Comparison of ENCODE assay signal across 31 cellular contexts in genomic region chr19:51796195-51796679, GRCh38. TPM values are rescaled to one million over a fixed set of nuclear protein-coding genes. Genes with fewer than 3 reads are reported as not detected.
DNase-seq lines count a peak whose midpoint lies in the region; ATAC-seq and TF ChIP-seq lines count a peak whose summit lies in the region.
"Had no signal": no experiment of that assay in that cellular context is flagged by ENCODE, and none has a peak within 500 bp of the region (broad histone marks: within the 10 kb centered on the region; RNA-seq: fewer than 3 reads in every experiment).

No MANE protein-coding gene starts in this region.

- ATAC-seq in left lung (peak; percentile 46), HG03442 (IDR thresholded peaks at IDR 0.05; ENCODE audit: unreplicated experiment) (no peak), GM19452 (IDR thresholded peaks at IDR 0.05; ENCODE audit: unreplicated experiment) (no peak)
- ATAC-seq: activated T-helper 17 cell treated with anti-CD3 and anti-CD28 coated beads, Interleukin-2, amount 50 U/mL, for 72 hours; GM12878; PC-3; stimulated activated naive CD8-positive, alpha-beta T cell treated with anti-CD3 and anti-CD28 coated beads, Interleukin-15, Interleukin-2, amounts not matched to agents 100 U/mL and 50 U/mL, for 24 hours had no signal

- no peaks in the 10 kb centered on the region for H4K20me1 ChIP-seq in mammary epithelial cell (ENCODE audit: insufficient read depth, low read length)

- dilution Hi-C loops in mammary epithelial cell (cut with HindIII; ENCODE audit: low sequenced_read_pairs): no loop called here

- BruUV-seq in mammary epithelial cell (replicated peaks; lab: Mats Ljungman, UMichigan): no TSS peak

- intact Hi-C loops in breast epithelium (cut with DNase I; ENCODE audit: low total_unique reads) (no loop called here), mammary epithelial cell (cut with micrococcal nuclease) (no loop called here), left lung (cut with DNase I) (no loop called here)

- peaks cover 7% of the 10 kb centered on the region for H3K27me3 Mint-ChIP-seq in activated T-cell treated with anti-CD3 and anti-CD28 coated beads, Interleukin-2, amount 50 U/mL, for 24 hours

- H3K27ac ChIP-seq in breast epithelium (no peak overlapping the region), mammary epithelial cell (ENCODE audit: insufficient read depth, low read depth, low read length) (no peak overlapping the region), VCaP (peak overlapping the region; percentile 44; the same call in 1 of the 2 replicates), left lung (peak overlapping the region; percentile 84 to 87), suprapubic skin (no peak overlapping the region)

- H3K36me3 ChIP-seq in breast epithelium: no peaks in the 10 kb centered on the region
- no peaks in the 10 kb centered on the region for H3K36me3 ChIP-seq in mammary epithelial cell (ENCODE audit: insufficient read depth, low read length)
- no peaks in the 10 kb centered on the region for H3K36me3 ChIP-seq in left lung
- H3K36me3 ChIP-seq in suprapubic skin: no peaks in the 10 kb centered on the region
- H3K36me3 ChIP-seq: tibial nerve had no signal

- no peaks in the 10 kb centered on the region for H3K27me3 ChIP-seq in breast epithelium
- no peaks in the 10 kb centered on the region for H3K27me3 ChIP-seq in mammary epithelial cell (ENCODE audit: insufficient read depth, low read length)
- no peaks in the 10 kb centered on the region for H3K27me3 ChIP-seq in left lung
- no peaks in the 10 kb centered on the region for H3K27me3 ChIP-seq in suprapubic skin
- H3K27me3 ChIP-seq: tibial nerve had no signal

- no peaks in the 10 kb centered on the region for H3K4me1 Mint-ChIP-seq in activated T-cell treated with anti-CD3 and anti-CD28 coated beads, Interleukin-2, amount 50 U/mL, for 24 hours (ENCODE audit: low read depth)
- H3K4me1 Mint-ChIP-seq: activated naive CD8-positive, alpha-beta T cell treated with anti-CD3 and anti-CD28 coated beads, Interleukin-2, amount 10 ng/mL, durations not matched to agents 7 days and 5 days; activated T-helper 17 cell treated with anti-CD3 and anti-CD28 coated beads, Interleukin-2, amount 50 U/mL, for 72 hours; endodermal cell had no signal

- no peak overlapping the region for H3K9ac ChIP-seq in mammary epithelial cell (ENCODE audit: insufficient read depth, low read length)

- in situ Hi-C loops in mammary epithelial cell (cut with MboI; ENCODE audit: low sequenced_read_pairs in 2 of 2): loop anchor here in 1 of 2 donors (25.0 kb wide), 1 partner anchor 334 kb away; the partner anchor contains the start of gene SIGLEC8

- WGBS in mammary epithelial cell (ENCODE audit: low coverage, missing lambda C conversion rate): 80% methylated on average over 8 of the region's 8 CpGs
- WGBS in suprapubic skin: 88% methylated on average over 8 of the region's 8 CpGs

- no peaks in the 10 kb centered on the region for H3K36me3 Mint-ChIP-seq in activated T-cell treated with anti-CD3 and anti-CD28 coated beads, Interleukin-2, amount 50 U/mL, for 24 hours (ENCODE audit: low read depth)
- H3K36me3 Mint-ChIP-seq: activated naive CD8-positive, alpha-beta T cell treated with anti-CD3 and anti-CD28 coated beads, Interleukin-2, amount 10 ng/mL, durations not matched to agents 7 days and 5 days; brain had no signal

- H3K79me2 ChIP-seq in mammary epithelial cell (ENCODE audit: insufficient read depth, low read length): no peaks in the 10 kb centered on the region

- no peaks in the 10 kb centered on the region for H3K9me3 ChIP-seq in breast epithelium
- H3K9me3 ChIP-seq in mammary epithelial cell (replicated peaks; ENCODE audit: insufficient read depth, low read length): peaks cover 3% of the 10 kb centered on the region
- H3K9me3 ChIP-seq in left lung: no peaks in the 10 kb centered on the region
- H3K9me3 ChIP-seq in suprapubic skin: no peaks in the 10 kb centered on the region
- H3K9me3 ChIP-seq: tibial nerve had no signal

- no peak overlapping the region for H3K27ac Mint-ChIP-seq in activated T-cell treated with anti-CD3 and anti-CD28 coated beads, Interleukin-2, amount 50 U/mL, for 24 hours
- H3K27ac Mint-ChIP-seq: activated naive CD8-positive, alpha-beta T cell treated with anti-CD3 and anti-CD28 coated beads, Interleukin-2, amount 10 ng/mL, durations not matched to agents 7 days and 5 days; activated T-helper 17 cell treated with anti-CD3 and anti-CD28 coated beads, Interleukin-2, amount 50 U/mL, for 72 hours; brain; endodermal cell had no signal

- TF ChIP-seq POLR2A in breast epithelium (IDR thresholded peaks at IDR 0.05) (no peak), suprapubic skin (IDR thresholded peaks at IDR 0.05) (no peak)

- TF ChIP-seq CTCF in breast epithelium (IDR thresholded peaks at IDR 0.05) (no peak), mammary epithelial cell (conservative IDR thresholded peaks at IDR 0.05 in 1 of 2, IDR thresholded peaks at IDR 0.05 in 1 of 2; ENCODE audit: extremely low read depth in 1 of 2, insufficient read depth in 1 of 2, low read depth in 1 of 2, low read length in 2 of 2) (no peak), VCaP (conservative IDR thresholded peaks at IDR 0.05) (no peak), left lung (IDR thresholded peaks at IDR 0.05) (no peak), suprapubic skin (IDR thresholded peaks at IDR 0.05) (no peak)

- H3K4me1 ChIP-seq in breast epithelium (no peaks in the 10 kb centered on the region), mammary epithelial cell (ENCODE audit: insufficient read depth, low read length) (peaks cover 3% of the 10 kb centered on the region), left lung (peaks cover 14 to 31% of the 10 kb centered on the region in 2 donors), suprapubic skin (peaks cover 27% of the 10 kb centered on the region)

- no peak overlapping the region for H3K4me2 ChIP-seq in mammary epithelial cell (ENCODE audit: insufficient read depth, low read depth, low read length)

- CTCF ChIA-PET in mammary epithelial cell (lab: Charles Lee; ENCODE audit: low non-redundant PET): no interaction called here

- no peak overlapping the region for H2AFZ ChIP-seq in mammary epithelial cell (ENCODE audit: low read depth, low read length)

- peaks cover 7% of the 10 kb centered on the region for H3K9me3 Mint-ChIP-seq in activated T-cell treated with anti-CD3 and anti-CD28 coated beads, Interleukin-2, amount 50 U/mL, for 24 hours

- H3K4me3 ChIP-seq in breast epithelium: peak overlapping the region in 2 of 3 donors; percentile 0 to 29
- H3K4me3 ChIP-seq in mammary epithelial cell (replicated peaks in 1 of 3; ENCODE audit: insufficient read depth in 1 of 3, low read depth in 2 of 3, low read length in 3 of 3): no peak overlapping the region
- H3K4me3 ChIP-seq in left lung: peak overlapping the region in 1 of 2 donors; percentile 33
- H3K4me3 ChIP-seq in suprapubic skin: peak overlapping the region; percentile 26
- H3K4me3 ChIP-seq: GM12878 had no signal

- no peak overlapping the region for H3K4me3 Mint-ChIP-seq in activated T-cell treated with anti-CD3 and anti-CD28 coated beads, Interleukin-2, amount 50 U/mL, for 24 hours
- H3K4me3 Mint-ChIP-seq: activated naive CD8-positive, alpha-beta T cell treated with anti-CD3 and anti-CD28 coated beads, Interleukin-2, amount 10 ng/mL, durations not matched to agents 7 days and 5 days; activated T-helper 17 cell treated with anti-CD3 and anti-CD28 coated beads, Interleukin-2, amount 50 U/mL, for 72 hours; brain; endodermal cell had no signal

- no peak for DNase-seq in breast epithelium (ENCODE audit: low spot score in 2 of 2)
- no peak for DNase-seq in mammary epithelial cell
- peak in 1 of 2 donors; percentile 67 for DNase-seq in left lung
- no peak for DNase-seq in suprapubic skin (ENCODE audit: low spot score in 2 of 2)
- no peak for DNase-seq in activated T-cell treated with anti-CD3 and anti-CD28 coated beads, Interleukin-2, amount 50 U/mL, for 24 hours
- DNase-seq: 8988T; activated CD4-positive, alpha-beta T cell treated with anti-CD3 and anti-CD28 coated beads, Interleukin-2, amount 50 U/mL, for 1 hour; activated naive CD8-positive, alpha-beta T cell treated with anti-CD3 and anti-CD28 coated beads, Interleukin-2, amount 10 ng/mL, durations not matched to agents 7 days and 5 days; AML-193; COR-L47; DND-41; endodermal cell; Karpas-422; midbrain; NCI-H1105; NCI-H2081; PC-3; SIG-M5; stimulated activated CD4-positive, alpha-beta T cell treated with anti-CD3 and anti-CD28 coated beads, Interleukin-4, amount 100 ng/mL, for 1 hour; stimulated activated naive CD8-positive, alpha-beta T cell treated with anti-CD3 and anti-CD28 coated beads, Interleukin-15, Interleukin-2, amounts not matched to agents 100 U/mL and 50 U/mL, for 24 hours had no signal

- no peak for TF ChIP-seq EP300 in suprapubic skin (IDR thresholded peaks at IDR 0.05)

RNA-seq across cellular contexts. Expression of gene FPR3, which starts 1.3 kb away (rescaled TPM):
- total RNA-seq in breast epithelium: 10 to 100 TPM in 2 of 3 donors, 1 to 10 TPM in 1; 3.9 to 20.0 (median 12.0) TPM
- not detected for total RNA-seq in mammary epithelial cell
- polyA plus RNA-seq in mammary epithelial cell: not detected
- not detected for polyA minus RNA-seq in mammary epithelial cell
- total RNA-seq in left lung: 10 to 100 TPM; 28.6 to 75.0 TPM
- 1 to 10 TPM in 3 of 4 donors, under 1 TPM in 1; 0.81 to 2.9 (median 2.1) TPM for total RNA-seq in suprapubic skin
- total RNA-seq: activated T-helper 17 cell treated with anti-CD3 and anti-CD28 coated beads, Interleukin-2, amount 50 U/mL, for 72 hours; endodermal cell; GM12878; HT1080; kidney epithelial cell; T-helper 1 cell treated with Interleukin-12 subunit alpha and Interleukin-12 subunit beta and Interleukin-4 antibody, amounts not matched to agents 30 ng/mL and 1 ng/mL, for 36 hours had no signal
- polyA plus RNA-seq: GM12878, neural cell had no signal

RNA-seq across cellular contexts. Expression of gene FPR2, which starts 35.3 kb away (rescaled TPM):
- total RNA-seq in breast epithelium: under 1 TPM; 0.15 to 0.98 (median 0.32) TPM
- not detected for total RNA-seq in mammary epithelial cell
- 0.08 TPM for polyA plus RNA-seq in mammary epithelial cell
- polyA minus RNA-seq in mammary epithelial cell: not detected
- total RNA-seq in left lung: 10 to 100 TPM in 1 of 2 donors, 1 to 10 TPM in 1; 5.9 to 41.7 TPM
- under 1 TPM in 1 of 4 donors, not detected in 3; 0.34 TPM for total RNA-seq in suprapubic skin
- total RNA-seq: activated naive CD8-positive, alpha-beta T cell treated with anti-CD3 and anti-CD28 coated beads, Interleukin-2, amount 10 ng/mL, durations not matched to agents 7 days and 5 days; activated T-helper 17 cell treated with anti-CD3 and anti-CD28 coated beads, Interleukin-2, amount 50 U/mL, for 72 hours; GM12878; kidney epithelial cell; PC-3; T-helper 1 cell treated with Interleukin-12 subunit alpha and Interleukin-12 subunit beta and Interleukin-4 antibody, amounts not matched to agents 30 ng/mL and 1 ng/mL, for 36 hours had no signal
- polyA plus RNA-seq: GM12878, neural cell had no signal

RNA-seq across cellular contexts. Expression of gene FPR1, which starts 44.6 kb away (rescaled TPM):
- total RNA-seq in breast epithelium: 10 to 100 TPM in 2 of 3 donors, 1 to 10 TPM in 1; 6.0 to 14.9 (median 13.1) TPM
- total RNA-seq in mammary epithelial cell: under 1 TPM; under 0.01 to 0.31 TPM
- 1.2 TPM for polyA plus RNA-seq in mammary epithelial cell
- 19.9 TPM for polyA minus RNA-seq in mammary epithelial cell
- 100 to 1,000 TPM in 1 of 2 donors, 10 to 100 TPM in 1; 20.0 to 193 TPM for total RNA-seq in left lung
- total RNA-seq in suprapubic skin: 1 to 10 TPM in 2 of 4 donors, under 1 TPM in 2; 0.60 to 1.7 (median 1.0) TPM
- total RNA-seq: activated naive CD8-positive, alpha-beta T cell treated with anti-CD3 and anti-CD28 coated beads, Interleukin-2, amount 10 ng/mL, durations not matched to agents 7 days and 5 days; activated T-helper 17 cell treated with anti-CD3 and anti-CD28 coated beads, Interleukin-2, amount 50 U/mL, for 72 hours; endodermal cell; GM12878; kidney epithelial cell; T-helper 1 cell treated with Interleukin-12 subunit alpha and Interleukin-12 subunit beta and Interleukin-4 antibody, amounts not matched to agents 30 ng/mL and 1 ng/mL, for 36 hours had no signal
- polyA plus RNA-seq: GM12878, neural cell had no signal

Comparison
In these comparisons a context has a peak if more than half of its experiments do, and no peak if none do; other contexts are left out.
1. H3K4me3 ChIP-seq: peak in breast epithelium (2 of 3) and suprapubic skin (single experiment); none in mammary epithelial cell (0 of 3).
2. H3K27ac ChIP-seq: peak in VCaP (single experiment) and left lung (2 of 2); none in breast epithelium (0 of 2), mammary epithelial cell (single experiment) and suprapubic skin (single experiment).